ENCODE assay signal across 11 cellular contexts in the genomic region with DNA sequence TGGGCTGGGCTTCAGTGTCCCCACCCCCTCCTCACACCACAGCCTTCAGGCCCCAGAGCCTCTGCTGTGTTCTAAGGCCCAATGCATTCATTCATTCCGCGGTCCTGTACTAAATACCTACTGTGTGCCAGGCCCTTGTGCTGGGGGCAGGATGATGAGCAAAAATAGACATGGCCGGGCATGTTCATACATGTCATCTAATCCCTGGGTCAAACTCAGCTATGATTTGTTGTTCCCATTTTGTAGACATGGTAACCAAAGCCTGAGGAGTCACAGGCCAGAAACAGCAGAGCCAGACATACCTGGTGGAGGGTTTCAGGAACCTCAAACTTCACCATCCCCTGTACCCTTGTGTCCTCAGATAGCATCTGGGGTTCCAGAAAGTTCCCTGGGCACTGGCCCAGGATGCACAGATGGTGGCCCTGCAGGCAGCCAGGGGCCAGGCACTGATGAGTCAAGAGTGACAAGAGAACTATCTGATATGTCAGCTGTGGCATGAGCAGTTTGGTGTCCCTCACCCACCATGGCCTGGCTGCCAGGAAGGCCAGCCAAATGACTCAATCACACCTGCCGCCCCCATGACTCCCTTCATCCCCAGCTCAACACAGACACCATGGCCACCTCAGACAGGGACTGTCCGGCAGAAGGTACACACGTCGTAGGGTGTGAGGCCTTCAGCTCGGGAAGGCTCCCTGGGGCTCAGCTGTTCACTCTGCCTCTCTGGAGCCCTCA. TPM values are rescaled to one million over a fixed set of nuclear protein-coding genes. Genes with fewer than 3 reads are reported as not detected.
A peak's percentile ranks its signal among the peaks of the same experiment; 100 is the strongest.
DNase-seq lines count a peak whose midpoint lies in the region; ATAC-seq and TF ChIP-seq lines count a peak whose summit lies in the region.
"Had no signal": no experiment of that assay in that cellular context is flagged by ENCODE, and none has a peak within 500 bp of the region (broad histone marks: within the 10 kb centered on the region; RNA-seq: fewer than 3 reads in every experiment).

No MANE protein-coding gene starts in this region.

- H3K27ac ChIP-seq in HUES6 (ENCODE audit: low read depth, low read length) (0 out of 2 replicates have a peak overlapping the region, but pooled peaks have one; percentile 29), brain microvascular endothelial cell (peak overlapping the region; percentile 4), testis (no peak overlapping the region)

- 93 to 96% methylated on average over 7 to 8 of the region's 8 CpGs for WGBS in testis, 2 donors

- no peak overlapping the region for H3K4me3 Mint-ChIP-seq in natural killer cell
- H3K4me3 Mint-ChIP-seq: central memory CD8-positive, alpha-beta T cell had no signal

- no peaks in the 10 kb centered on the region for H3K9me3 ChIP-seq in HUES6 (ENCODE audit: control insufficient read depth, insufficient read depth, low read depth, low read length)
- no peaks in the 10 kb centered on the region for H3K9me3 ChIP-seq in testis

- TF ChIP-seq CTCF in brain microvascular endothelial cell (IDR thresholded peaks at IDR 0.05; ENCODE audit: low read depth, low read length, missing control alignments): no peak
- TF ChIP-seq CTCF in natural killer cell (IDR thresholded peaks at IDR 0.05): no peak
- no peak for TF ChIP-seq CTCF in testis (IDR thresholded peaks at IDR 0.05)

- H3K4me1 Mint-ChIP-seq in natural killer cell: peaks cover 16 to 28% of the 10 kb centered on the region in 2 donors

- H3K27me3 Mint-ChIP-seq in natural killer cell (ENCODE audit: low read depth in 2 of 2): peaks cover 10 to 20% of the 10 kb centered on the region in 2 donors

- H3K4me3 ChIP-seq in HUES6 (ENCODE audit: low read depth, low read length) (no peak overlapping the region), brain microvascular endothelial cell (ENCODE audit: low read depth, low read length) (no peak overlapping the region), testis (no peak overlapping the region)

- no peak for TF ChIP-seq POLR2A in testis (IDR thresholded peaks at IDR 0.05)

- intact Hi-C loops in natural killer cell (cut with micrococcal nuclease) (loop anchor here (2.0 kb wide), 1 partner anchor 33 kb away; no protein-coding TSS in a partner anchor), testis (cut with DNase I; ENCODE audit: low total_unique reads) (no loop called here)

- H3K27me3 ChIP-seq in HUES6 (ENCODE audit: control insufficient read depth, insufficient read depth, low read length): peaks cover 50% of the 10 kb centered on the region
- H3K27me3 ChIP-seq in brain microvascular endothelial cell (replicated peaks): peaks cover 6% of the 10 kb centered on the region
- H3K27me3 ChIP-seq in testis: no peaks in the 10 kb centered on the region

- H3K9ac ChIP-seq in HUES6 (ENCODE audit: low read length): no peak overlapping the region

- DNase-seq in Caki2 (ENCODE audit: low read depth) (peak; percentile 68), brain microvascular endothelial cell (peak; percentile 9), natural killer cell (no peak), testis (no peak)
- DNase-seq: NCI-H1048 had no signal

- peak overlapping the region; percentile 18 to 37 for H3K27ac Mint-ChIP-seq in natural killer cell

- ATAC-seq in natural killer cell: no peak
- no peak for ATAC-seq in GM19328 (IDR thresholded peaks at IDR 0.05; ENCODE audit: unreplicated experiment)
- ATAC-seq in HG03095 (IDR thresholded peaks at IDR 0.05; ENCODE audit: unreplicated experiment): no peak
- no peak for ATAC-seq in GM21381 (IDR thresholded peaks at IDR 0.05; ENCODE audit: unreplicated experiment)

- H3K4me1 ChIP-seq in HUES6 (ENCODE audit: control insufficient read depth, insufficient read depth, low read length): peaks cover 11% of the 10 kb centered on the region
- H3K4me1 ChIP-seq in testis: peaks cover 22% of the 10 kb centered on the region

- in situ Hi-C loops in Caki2 (cut with HindIII; ENCODE audit: low pct_unique_long_range_greater_than_20kb, low sequenced_read_pairs) (no loop called here), brain microvascular endothelial cell (cut with HindIII; ENCODE audit: low pct_ligation_motif_present, low sequenced_read_pairs) (no loop called here)

- H3K36me3 ChIP-seq in HUES6 (ENCODE audit: control insufficient read depth, insufficient read depth, low read length): peaks cover 8% of the 10 kb centered on the region; the same call in 1 of the 2 replicates
- no peaks in the 10 kb centered on the region for H3K36me3 ChIP-seq in brain microvascular endothelial cell (replicated peaks)
- no peaks in the 10 kb centered on the region for H3K36me3 ChIP-seq in testis (ENCODE audit: low read depth, missing control alignments)

- no peaks in the 10 kb centered on the region for H3K9me3 Mint-ChIP-seq in natural killer cell
- H3K9me3 Mint-ChIP-seq: central memory CD8-positive, alpha-beta T cell had no signal

- no peaks in the 10 kb centered on the region for H3K36me3 Mint-ChIP-seq in natural killer cell

RNA-seq across cellular contexts. Expression of gene RRAD, which starts 2.7 kb away (rescaled TPM):
- total RNA-seq in Caki2 (2014; rRNA removed; shearing (Covaris generic); ENCODE audit: low replicate concordance): 147 and 161 TPM in 2 replicates
- 1 to 10 TPM; 1.8 to 4.5 (median 2.8) TPM for total RNA-seq in natural killer cell
- total RNA-seq in testis: 10 to 100 TPM; 12.4 to 19.4 TPM
- 9.1 TPM for polyA plus RNA-seq in testis (ENCODE audit: insufficient read depth, low read depth, low replicate concordance)

RNA-seq across cellular contexts. Expression of gene CIAO2B, which starts 6.1 kb away (rescaled TPM):
- total RNA-seq in Caki2 (2014; rRNA removed; shearing (Covaris generic); ENCODE audit: low replicate concordance): 191 and 225 TPM in 2 replicates
- total RNA-seq in natural killer cell: 10 to 100 TPM; 57.2 to 62.8 (median 60.0) TPM
- 100 to 1,000 TPM; 113 to 179 TPM for total RNA-seq in testis
- polyA plus RNA-seq in testis (ENCODE audit: insufficient read depth, low read depth, low replicate concordance): 145 TPM

RNA-seq across cellular contexts. Expression of gene CES2, which starts 7.2 kb away (rescaled TPM):
- total RNA-seq in Caki2 (2014; rRNA removed; shearing (Covaris generic); ENCODE audit: low replicate concordance): 45.9 and 51.1 TPM in 2 replicates
- total RNA-seq in natural killer cell: 10 to 100 TPM; 26.9 to 33.6 (median 33.1) TPM
- 10 to 100 TPM; 49.1 to 51.9 TPM for total RNA-seq in testis
- 34.4 TPM for polyA plus RNA-seq in testis (ENCODE audit: insufficient read depth, low read depth, low replicate concordance)

RNA-seq across cellular contexts. Expression of gene CDH16, which starts 9.4 kb away (rescaled TPM):
- total RNA-seq in Caki2 (2014; rRNA removed; shearing (Covaris generic); ENCODE audit: low replicate concordance): 33.9 and 56.1 TPM in 2 replicates
- total RNA-seq in natural killer cell: not detected
- under 1 TPM; 0.31 to 0.39 TPM for total RNA-seq in testis
- 2.7 TPM for polyA plus RNA-seq in testis (ENCODE audit: insufficient read depth, low read depth, low replicate concordance)
- total RNA-seq: posterior vena cava had no signal

RNA-seq across cellular contexts. Expression of gene CES3, which starts 33.0 kb away (rescaled TPM):
- total RNA-seq in Caki2 (2014; rRNA removed; shearing (Covaris generic); ENCODE audit: low replicate concordance): 1.8 and 2.2 TPM in 2 replicates
- under 1 TPM; 0.19 to 0.95 (median 0.27) TPM for total RNA-seq in natural killer cell
- total RNA-seq in testis: 1 to 10 TPM; 4.1 to 4.5 TPM
- 1.5 TPM for polyA plus RNA-seq in testis (ENCODE audit: insufficient read depth, low read depth, low replicate concordance)

Comparison
In these comparisons a context has a peak if more than half of its experiments do, and no peak if none do; other contexts are left out.
1. DNase-seq: peak in Caki2 (single experiment) and brain microvascular endothelial cell (single experiment); none in natural killer cell (single experiment) and testis (single experiment).
2. H3K27ac ChIP-seq: peak in HUES6 (single experiment) and brain microvascular endothelial cell (single experiment); none in testis (0 of 2).